ENCODE assay signal across 9 cellular contexts in genomic region chr1:153961421-153961820, GRCh38. TPM values are rescaled to one million over a fixed set of nuclear protein-coding genes. Genes with fewer than 3 reads are reported as not detected.
DNase-seq lines count a peak whose midpoint lies in the region; ATAC-seq and TF ChIP-seq lines count a peak whose summit lies in the region.
"Had no signal": no experiment of that assay in that cellular context is flagged by ENCODE, and none has a peak within 500 bp of the region (broad histone marks: within the 10 kb centered on the region; RNA-seq: fewer than 3 reads in every experiment).

No MANE protein-coding gene starts in this region.

- peak overlapping the region; percentile 74 to 85 for H3K4me3 Mint-ChIP-seq in activated T-cell treated with anti-CD3 and anti-CD28 coated beads, Interleukin-2, amount 50 U/mL, for 72 hours
- H3K4me3 Mint-ChIP-seq in activated T-helper 2 cell treated with anti-CD3 and anti-CD28 coated beads, Interferon-gamma antibody, Interleukin-2, Interleukin-4, amounts not matched to agents 10 μg/mL and 5 μg/mL and 100 μg/mL, durations not matched to agents 14 hours and 24 hours and 36 hours (ENCODE audit: low read depth), result peak overlapping the region; percentile 54
- H3K4me3 Mint-ChIP-seq in immature natural killer cell, result peak overlapping the region in 4 of 5 donors; percentile 7 to 92 (median 40)

- H3K27me3 ChIP-seq in suprapubic skin, result no peaks in the 10 kb centered on the region

- H3K4me1 Mint-ChIP-seq in activated T-cell treated with anti-CD3 and anti-CD28 coated beads, Interleukin-2, amount 50 U/mL, for 72 hours (ENCODE audit: low read depth), result peaks cover 73% of the 10 kb centered on the region
- H3K4me1 Mint-ChIP-seq in activated T-helper 2 cell treated with anti-CD3 and anti-CD28 coated beads, Interferon-gamma antibody, Interleukin-2, Interleukin-4, amounts not matched to agents 10 μg/mL and 5 μg/mL and 100 μg/mL, durations not matched to agents 14 hours and 24 hours and 36 hours (ENCODE audit: low read depth), result peaks cover 50% of the 10 kb centered on the region
- H3K4me1 Mint-ChIP-seq in immature natural killer cell, result peaks cover 54 to 67% of the 10 kb centered on the region in 2 donors

- intact Hi-C loops in activated T-helper 2 cell treated with anti-CD3 and anti-CD28 coated beads, Interferon-gamma antibody, Interleukin-2, Interleukin-4, amounts not matched to agents 10 μg/mL and 5 μg/mL and 100 μg/mL, durations not matched to agents 14 hours and 24 hours and 36 hours (cut with micrococcal nuclease), result loop anchor here (10.0 kb wide), 1 partner anchor 417 kb away; the partner anchor contains the start of genes S100A3, S100A4 and S100A5

- peak overlapping the region; percentile 95 for H3K27ac ChIP-seq in suprapubic skin

- H3K36me3 Mint-ChIP-seq in activated T-cell treated with anti-CD3 and anti-CD28 coated beads, Interleukin-2, amount 50 U/mL, for 72 hours (ENCODE audit: insufficient read depth in 2 of 2), result peaks cover 8 to 9% of the 10 kb centered on the region in 2 donors
- peaks cover 36% of the 10 kb centered on the region for H3K36me3 Mint-ChIP-seq in activated T-helper 2 cell treated with anti-CD3 and anti-CD28 coated beads, Interferon-gamma antibody, Interleukin-2, Interleukin-4, amounts not matched to agents 10 μg/mL and 5 μg/mL and 100 μg/mL, durations not matched to agents 14 hours and 24 hours and 36 hours (ENCODE audit: low read depth)
- H3K36me3 Mint-ChIP-seq in immature natural killer cell, result peaks cover 0 to 2% (median 0%) of the 10 kb centered on the region in 3 donors

- H3K36me3 ChIP-seq in suprapubic skin, result peaks cover 16% of the 10 kb centered on the region

- no peak for DNase-seq in activated T-cell treated with anti-CD3 and anti-CD28 coated beads, Interleukin-2, amount 50 U/mL, for 72 hours
- DNase-seq in activated T-cell treated with anti-CD3 and anti-CD28 coated beads, Interleukin-2, amount 50 U/mL, for 1 hour, result no peak
- no peak for DNase-seq in activated T-helper 2 cell treated with anti-CD3 and anti-CD28 coated beads, Interferon-gamma antibody, Interleukin-2, Interleukin-4, amounts not matched to agents 10 μg/mL and 5 μg/mL and 100 μg/mL, durations not matched to agents 14 hours and 24 hours and 36 hours (ENCODE audit: low spot score)
- no peak for DNase-seq in immature natural killer cell
- DNase-seq in suprapubic skin (ENCODE audit: low spot score in 2 of 2), result no peak
- no peak for DNase-seq in HuH-7.5 (ENCODE audit: low spot score)
- no peak for DNase-seq in middle frontal gyrus (ENCODE audit: extremely low spot score, low spot score)

- peak overlapping the region; percentile 45 for H3K27ac Mint-ChIP-seq in activated T-cell treated with anti-CD3 and anti-CD28 coated beads, Interleukin-2, amount 50 U/mL, for 72 hours
- H3K27ac Mint-ChIP-seq in activated T-helper 2 cell treated with anti-CD3 and anti-CD28 coated beads, Interferon-gamma antibody, Interleukin-2, Interleukin-4, amounts not matched to agents 10 μg/mL and 5 μg/mL and 100 μg/mL, durations not matched to agents 14 hours and 24 hours and 36 hours, result peak overlapping the region; percentile 25
- peak overlapping the region in 5 of 6 donors; percentile 10 to 96 (median 43) for H3K27ac Mint-ChIP-seq in immature natural killer cell

- no peak for TF ChIP-seq EP300 in suprapubic skin (IDR thresholded peaks at IDR 0.05)

- H3K27me3 Mint-ChIP-seq in activated T-cell treated with anti-CD3 and anti-CD28 coated beads, Interleukin-2, amount 50 U/mL, for 72 hours (ENCODE audit: low read depth), result no peaks in the 10 kb centered on the region
- no peaks in the 10 kb centered on the region for H3K27me3 Mint-ChIP-seq in activated T-helper 2 cell treated with anti-CD3 and anti-CD28 coated beads, Interferon-gamma antibody, Interleukin-2, Interleukin-4, amounts not matched to agents 10 μg/mL and 5 μg/mL and 100 μg/mL, durations not matched to agents 14 hours and 24 hours and 36 hours (ENCODE audit: low read depth)
- peaks cover 0 to 13% (median 8%) of the 10 kb centered on the region in 3 donors for H3K27me3 Mint-ChIP-seq in immature natural killer cell (ENCODE audit: low read depth in 3 of 3)

- H3K9me3 ChIP-seq in suprapubic skin, result no peaks in the 10 kb centered on the region
- H3K9me3 ChIP-seq: mucosa of descending colon had no signal

- peaks cover 77% of the 10 kb centered on the region for H3K4me1 ChIP-seq in suprapubic skin

- ATAC-seq in activated T-cell treated with anti-CD3 and anti-CD28 coated beads, Interleukin-2, amount 50 U/mL, for 72 hours (replicated peaks in 1 of 2), result no peak
- ATAC-seq in GM18909 (IDR thresholded peaks at IDR 0.05; ENCODE audit: poor library complexity, unreplicated experiment), result no peak
- ATAC-seq: mucosa of descending colon had no signal

- 68% methylated on average over 4 of the region's 4 CpGs for WGBS in suprapubic skin

- peak overlapping the region; percentile 70 for H3K4me3 ChIP-seq in suprapubic skin
- H3K4me3 ChIP-seq: mucosa of descending colon had no signal

- TF ChIP-seq POLR2A in suprapubic skin (IDR thresholded peaks at IDR 0.05), result no peak

- TF ChIP-seq CTCF in suprapubic skin (IDR thresholded peaks at IDR 0.05), result no peak

- no peaks in the 10 kb centered on the region for H3K9me3 Mint-ChIP-seq in activated T-cell treated with anti-CD3 and anti-CD28 coated beads, Interleukin-2, amount 50 U/mL, for 72 hours
- H3K9me3 Mint-ChIP-seq in activated T-helper 2 cell treated with anti-CD3 and anti-CD28 coated beads, Interferon-gamma antibody, Interleukin-2, Interleukin-4, amounts not matched to agents 10 μg/mL and 5 μg/mL and 100 μg/mL, durations not matched to agents 14 hours and 24 hours and 36 hours, result no peaks in the 10 kb centered on the region
- no peaks in the 10 kb centered on the region for H3K9me3 Mint-ChIP-seq in immature natural killer cell

RNA-seq across cellular contexts. Expression of gene SLC39A1, which starts 1.9 kb away (rescaled TPM):
- 10 to 100 TPM; 86.5 to 90.7 TPM for total RNA-seq in activated T-cell treated with anti-CD3 and anti-CD28 coated beads, Interleukin-2, amount 50 U/mL, for 72 hours
- total RNA-seq in activated T-helper 2 cell treated with anti-CD3 and anti-CD28 coated beads, Interferon-gamma antibody, Interleukin-2, Interleukin-4, amounts not matched to agents 10 μg/mL and 5 μg/mL and 100 μg/mL, durations not matched to agents 14 hours and 24 hours and 36 hours, result 74.8 and 76.5 TPM in 2 replicates
- 10 to 100 TPM; 52.3 to 84.8 (median 54.6) TPM for polyA plus RNA-seq in immature natural killer cell
- 10 to 100 TPM; 60.0 to 79.5 (median 69.6) TPM for total RNA-seq in suprapubic skin

RNA-seq across cellular contexts. Expression of gene CRTC2, which starts 3.0 kb away (rescaled TPM):
- total RNA-seq in activated T-cell treated with anti-CD3 and anti-CD28 coated beads, Interleukin-2, amount 50 U/mL, for 72 hours, result 100 to 1,000 TPM; 107 to 121 TPM
- total RNA-seq in activated T-helper 2 cell treated with anti-CD3 and anti-CD28 coated beads, Interferon-gamma antibody, Interleukin-2, Interleukin-4, amounts not matched to agents 10 μg/mL and 5 μg/mL and 100 μg/mL, durations not matched to agents 14 hours and 24 hours and 36 hours, result 71.6 and 79.1 TPM in 2 replicates
- 10 to 100 TPM; 13.0 to 31.2 (median 19.3) TPM for polyA plus RNA-seq in immature natural killer cell
- total RNA-seq in suprapubic skin, result 10 to 100 TPM; 19.3 to 36.2 (median 24.5) TPM

RNA-seq across cellular contexts. Expression of gene CREB3L4, which starts 6.3 kb away (rescaled TPM):
- 10 to 100 TPM; 13.7 to 13.9 TPM for total RNA-seq in activated T-cell treated with anti-CD3 and anti-CD28 coated beads, Interleukin-2, amount 50 U/mL, for 72 hours
- 12.5 TPM in 2 replicates for total RNA-seq in activated T-helper 2 cell treated with anti-CD3 and anti-CD28 coated beads, Interferon-gamma antibody, Interleukin-2, Interleukin-4, amounts not matched to agents 10 μg/mL and 5 μg/mL and 100 μg/mL, durations not matched to agents 14 hours and 24 hours and 36 hours
- polyA plus RNA-seq in immature natural killer cell, result 10 to 100 TPM; 10.0 to 17.6 (median 15.2) TPM
- 10 to 100 TPM; 16.6 to 41.0 (median 20.3) TPM for total RNA-seq in suprapubic skin

RNA-seq across cellular contexts. Expression of gene DENND4B, which starts 14.9 kb away (rescaled TPM):
- total RNA-seq in activated T-cell treated with anti-CD3 and anti-CD28 coated beads, Interleukin-2, amount 50 U/mL, for 72 hours, result 100 to 1,000 TPM; 105 to 108 TPM
- total RNA-seq in activated T-helper 2 cell treated with anti-CD3 and anti-CD28 coated beads, Interferon-gamma antibody, Interleukin-2, Interleukin-4, amounts not matched to agents 10 μg/mL and 5 μg/mL and 100 μg/mL, durations not matched to agents 14 hours and 24 hours and 36 hours, result 124 TPM in 2 replicates
- polyA plus RNA-seq in immature natural killer cell, result 10 to 100 TPM in 2 of 3 donors, 1 to 10 TPM in 1; 9.9 to 37.1 (median 11.5) TPM
- total RNA-seq in suprapubic skin, result 10 to 100 TPM; 20.0 to 45.1 (median 31.0) TPM

RNA-seq across cellular contexts. Expression of gene JTB, which starts 16.1 kb away (rescaled TPM):
- total RNA-seq in activated T-cell treated with anti-CD3 and anti-CD28 coated beads, Interleukin-2, amount 50 U/mL, for 72 hours, result 100 to 1,000 TPM; 130 to 133 TPM
- total RNA-seq in activated T-helper 2 cell treated with anti-CD3 and anti-CD28 coated beads, Interferon-gamma antibody, Interleukin-2, Interleukin-4, amounts not matched to agents 10 μg/mL and 5 μg/mL and 100 μg/mL, durations not matched to agents 14 hours and 24 hours and 36 hours, result 148 and 152 TPM in 2 replicates
- polyA plus RNA-seq in immature natural killer cell, result 100 to 1,000 TPM; 365 to 460 (median 440) TPM
- total RNA-seq in suprapubic skin, result 100 to 1,000 TPM; 145 to 213 (median 182) TPM
